Comparison of ENCODE assay signal across 14 cellular contexts in genomic region chr10:79268717-79269116, GRCh38.
A peak's percentile ranks its signal among the peaks of the same experiment; 100 is the strongest.
DNase-seq lines count a peak whose midpoint lies in the region; ATAC-seq and TF ChIP-seq lines count a peak whose summit lies in the region.
"Had no signal": no experiment of that assay in that cellular context is flagged by ENCODE, and none has a peak within 500 bp of the region (broad histone marks: within the 10 kb centered on the region; RNA-seq: fewer than 3 reads in every experiment).

No MANE protein-coding gene starts in this region.

- H3K27ac Mint-ChIP-seq in brain, result peak overlapping the region; percentile 62 to 98 (median 93)
- peak overlapping the region in 1 of 2 donors; percentile 96 for H3K27ac Mint-ChIP-seq in natural killer cell treated with Interleukin-12 subunit alpha and Interleukin-12 subunit beta and Interleukin-15 and Interleukin-18, amount 100 ng/mL, for 72 hours

- no peak for TF ChIP-seq POLR2A in heart left ventricle (IDR thresholded peaks at IDR 0.05)

- H3K4me3 Mint-ChIP-seq in brain, result peak overlapping the region in 1 of 5 experiments; percentile 19
- H3K4me3 Mint-ChIP-seq in natural killer cell treated with Interleukin-12 subunit alpha and Interleukin-12 subunit beta and Interleukin-15 and Interleukin-18, amount 100 ng/mL, for 72 hours, result peak overlapping the region; percentile 26

- H3K4me1 Mint-ChIP-seq in brain, result peaks cover 100% of the 10 kb centered on the region
- H3K4me1 Mint-ChIP-seq in natural killer cell treated with Interleukin-12 subunit alpha and Interleukin-12 subunit beta and Interleukin-15 and Interleukin-18, amount 100 ng/mL, for 72 hours (ENCODE audit: low read depth in 2 of 2), result peaks cover 60 to 64% of the 10 kb centered on the region in 2 donors

- no peak overlapping the region for H3K4me3 ChIP-seq in heart left ventricle
- H3K4me3 ChIP-seq in right atrium auricular region, result no peak overlapping the region
- no peak overlapping the region for H3K4me3 ChIP-seq in upper lobe of right lung
- H3K4me3 ChIP-seq: suprapubic skin had no signal

- WGBS in heart left ventricle, 4 donors, result 52 to 67% (median 54%) methylated on average over 7 of the region's 7 CpGs

- intact Hi-C loops in heart left ventricle (cut with DNase I), result loop anchor here in 1 of 10 donors (5.0 kb wide), 1 partner anchor 46 kb away; no protein-coding TSS in a partner anchor
- intact Hi-C loops in upper lobe of right lung (cut with DNase I), result no loop called here

- no peaks in the 10 kb centered on the region for H3K9me3 ChIP-seq in heart left ventricle
- no peaks in the 10 kb centered on the region for H3K9me3 ChIP-seq in right atrium auricular region
- no peaks in the 10 kb centered on the region for H3K9me3 ChIP-seq in upper lobe of right lung
- H3K9me3 ChIP-seq: suprapubic skin had no signal

- peak in 1 of 4 donors; percentile 14 for ATAC-seq in heart left ventricle
- no peak for ATAC-seq in natural killer cell treated with Interleukin-12 subunit alpha and Interleukin-12 subunit beta and Interleukin-15 and Interleukin-18, amount 100 ng/mL, for 72 hours
- no peak for ATAC-seq in upper lobe of right lung
- no peak for ATAC-seq in GM18858 (IDR thresholded peaks at IDR 0.05; ENCODE audit: unreplicated experiment)
- ATAC-seq: esophagus mucosa had no signal

- peaks cover 0 to 13% (median 0%) of the 10 kb centered on the region in 9 donors for H3K36me3 ChIP-seq in heart left ventricle
- H3K36me3 ChIP-seq in right atrium auricular region, result no peaks in the 10 kb centered on the region
- peaks cover 3% of the 10 kb centered on the region for H3K36me3 ChIP-seq in upper lobe of right lung

- DNase-seq in heart left ventricle, result no peak
- no peak for DNase-seq in right atrium auricular region (ENCODE audit: low spot score)
- DNase-seq in natural killer cell treated with Interleukin-12 subunit alpha and Interleukin-12 subunit beta and Interleukin-15 and Interleukin-18, amount 100 ng/mL, for 72 hours (ENCODE audit: low spot score), result no peak
- DNase-seq in upper lobe of right lung, result no peak
- DNase-seq in NCI-H2227 (lab: John Stamatoyannopoulos, UW; ENCODE audit: unreplicated experiment), result no peak
- no peak for DNase-seq in stimulated activated CD4-positive, alpha-beta T cell treated with anti-CD3 and anti-CD28 coated beads, Interleukin-2, amount 100 ng/mL, for 48 hours
- DNase-seq: activated CD8-positive, alpha-beta memory T cell treated with anti-CD3 and anti-CD28 coated beads, Interleukin-2, amount 50 U/mL, for 48 hours; NCI-H2171; OCI-M1 had no signal

- TF ChIP-seq CTCF in heart left ventricle (IDR thresholded peaks at IDR 0.05) (no peak), right atrium auricular region (IDR thresholded peaks at IDR 0.05) (no peak), brain (conservative IDR thresholded peaks at IDR 0.05) (no peak), upper lobe of right lung (IDR thresholded peaks at IDR 0.05) (no peak)

- H3K36me3 Mint-ChIP-seq in brain, result peaks cover 5% of the 10 kb centered on the region
- H3K36me3 Mint-ChIP-seq in natural killer cell treated with Interleukin-12 subunit alpha and Interleukin-12 subunit beta and Interleukin-15 and Interleukin-18, amount 100 ng/mL, for 72 hours, result no peaks in the 10 kb centered on the region

- peaks cover 29 to 100% (median 96%) of the 10 kb centered on the region in 12 donors for H3K4me1 ChIP-seq in heart left ventricle
- peaks cover 0 to 100% of the 10 kb centered on the region in 2 donors for H3K4me1 ChIP-seq in right atrium auricular region
- H3K4me1 ChIP-seq in upper lobe of right lung, result peaks cover 87% of the 10 kb centered on the region

- H3K27me3 ChIP-seq in heart left ventricle (no peaks in the 10 kb centered on the region), right atrium auricular region (no peaks in the 10 kb centered on the region), upper lobe of right lung (no peaks in the 10 kb centered on the region)
- H3K27me3 ChIP-seq: suprapubic skin had no signal

- no peaks in the 10 kb centered on the region for H3K9me3 Mint-ChIP-seq in brain
- H3K9me3 Mint-ChIP-seq in natural killer cell treated with Interleukin-12 subunit alpha and Interleukin-12 subunit beta and Interleukin-15 and Interleukin-18, amount 100 ng/mL, for 72 hours, result no peaks in the 10 kb centered on the region
- H3K9me3 Mint-ChIP-seq: neural crest cell had no signal

- H3K27ac ChIP-seq in heart left ventricle (peak overlapping the region in 8 of 12 donors; percentile 2 to 95 (median 83)), right atrium auricular region (peak overlapping the region in 1 of 2 donors; percentile 89), upper lobe of right lung (peak overlapping the region; percentile 85)

- H3K27me3 Mint-ChIP-seq in brain, result no peaks in the 10 kb centered on the region
- H3K27me3 Mint-ChIP-seq in natural killer cell treated with Interleukin-12 subunit alpha and Interleukin-12 subunit beta and Interleukin-15 and Interleukin-18, amount 100 ng/mL, for 72 hours, result no peaks in the 10 kb centered on the region
